In genomic region chr1:230175839-230176238, GRCh38 we compare ENCODE assay signal across 15 cellular contexts.
"Had no signal": no experiment of that assay in that cellular context is flagged by ENCODE, and none has a peak within 500 bp of the region (broad histone marks: within the 10 kb centered on the region; RNA-seq: fewer than 3 reads in every experiment).

No MANE protein-coding gene starts in this region.

- H3K27ac Mint-ChIP-seq: activated T-helper 2 cell treated with anti-CD3 and anti-CD28 coated beads, Interferon-gamma antibody, Interleukin-2, Interleukin-4, amounts not matched to agents 10 μg/mL and 5 μg/mL and 100 μg/mL, durations not matched to agents 14 hours and 24 hours and 36 hours had no signal

- H3K27ac ChIP-seq: left lung, neutrophil, upper lobe of right lung had no signal

- ATAC-seq: activated naive CD4-positive, alpha-beta T cell treated with anti-CD3 and anti-CD28 coated beads, Interleukin-2, amount 50 U/mL, for 72 hours; body of pancreas; gastroesophageal sphincter; left lung; stimulated activated naive CD8-positive, alpha-beta T cell treated with anti-CD3 and anti-CD28 coated beads, Interleukin-15, amount 100 ng/mL, for 72 hours had no signal

- H3K4me1 ChIP-seq: upper lobe of right lung had no signal

- H3K9me3 Mint-ChIP-seq: activated naive CD4-positive, alpha-beta T cell treated with anti-CD3 and anti-CD28 coated beads, Interleukin-2, amount 50 U/mL, for 72 hours; activated T-helper 2 cell treated with anti-CD3 and anti-CD28 coated beads, Interferon-gamma antibody, Interleukin-2, Interleukin-4, amounts not matched to agents 10 μg/mL and 5 μg/mL and 100 μg/mL, durations not matched to agents 14 hours and 24 hours and 36 hours; dendritic cell treated with granulocyte-macrophage colony-stimulating factor and Interleukin-4, amounts not matched to agents 40 ng/mL and 50 ng/mL, for 4 days; naive B cell; stimulated activated naive CD8-positive, alpha-beta T cell treated with anti-CD3 and anti-CD28 coated beads, Interleukin-15, amount 100 ng/mL, for 72 hours had no signal

- H3K27me3 ChIP-seq: body of pancreas, gastroesophageal sphincter, left lung, neutrophil, upper lobe of right lung had no signal

- H3K27me3 Mint-ChIP-seq: dendritic cell treated with granulocyte-macrophage colony-stimulating factor and Interleukin-4, amounts not matched to agents 40 ng/mL and 50 ng/mL, for 4 days; naive B cell; stimulated activated naive CD8-positive, alpha-beta T cell treated with anti-CD3 and anti-CD28 coated beads, Interleukin-15, amount 100 ng/mL, for 72 hours had no signal

- H3K4me3 ChIP-seq: body of pancreas, gastroesophageal sphincter, left lung, upper lobe of right lung had no signal

- DNase-seq: amygdala; body of pancreas; central memory CD4-positive, alpha-beta T cell; kidney; left lung; mammary epithelial cell; naive B cell; stimulated activated CD4-positive, alpha-beta T cell treated with anti-CD3 and anti-CD28 coated beads, Interleukin-4, amount 100 ng/mL, for 1 hour; stimulated activated naive CD8-positive, alpha-beta T cell treated with anti-CD3 and anti-CD28 coated beads, Interleukin-15, amount 100 ng/mL, for 72 hours; upper lobe of right lung had no signal

- H3K4me3 Mint-ChIP-seq: dendritic cell treated with granulocyte-macrophage colony-stimulating factor and Interleukin-4, amounts not matched to agents 40 ng/mL and 50 ng/mL, for 4 days had no signal

- H3K9me3 ChIP-seq: body of pancreas, gastroesophageal sphincter, left lung, neutrophil, upper lobe of right lung had no signal

- H3K36me3 ChIP-seq: upper lobe of right lung had no signal
